35 cellular contexts compared by ENCODE assay signal in the genomic region with DNA sequence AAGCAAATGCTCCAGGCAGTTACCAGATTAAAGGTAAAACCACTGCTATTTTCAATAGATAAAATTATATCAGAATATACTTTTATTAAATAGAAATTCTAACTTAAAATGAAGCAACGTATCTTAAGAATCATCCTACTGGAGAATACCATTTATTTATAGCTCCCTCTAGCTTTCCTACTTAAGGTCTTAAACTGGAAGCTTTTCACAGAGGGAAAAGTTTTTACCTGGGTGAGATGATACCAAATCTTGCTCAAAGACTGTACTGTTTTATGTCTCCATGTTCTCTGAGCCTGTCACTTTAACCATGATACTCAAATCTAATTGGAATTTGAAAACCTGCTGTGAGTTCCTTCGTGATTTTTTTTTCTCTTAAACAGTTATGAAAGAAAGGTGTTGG.
A peak's percentile ranks its signal among the peaks of the same experiment; 100 is the strongest.
DNase-seq lines count a peak whose midpoint lies in the region; ATAC-seq and TF ChIP-seq lines count a peak whose summit lies in the region.
"Had no signal": no experiment of that assay in that cellular context is flagged by ENCODE, and none has a peak within 500 bp of the region (broad histone marks: within the 10 kb centered on the region; RNA-seq: fewer than 3 reads in every experiment).

No MANE protein-coding gene starts in this region.

- TF ChIP-seq CTCF in osteoblast (IDR thresholded peaks at IDR 0.05; ENCODE audit: extremely low read depth, low read depth, low read length) = no peak
- no peak for TF ChIP-seq CTCF in esophagus muscularis mucosa (IDR thresholded peaks at IDR 0.05)

- peaks cover 18% of the 10 kb centered on the region for H3K4me1 ChIP-seq in SJSA1 (replicated peaks)
- H3K4me1 ChIP-seq in osteoblast (ENCODE audit: insufficient read depth, low read length) = peaks cover 15% of the 10 kb centered on the region
- H3K4me1 ChIP-seq in esophagus muscularis mucosa = no peaks in the 10 kb centered on the region
- H3K4me1 ChIP-seq: adrenal gland, Caco-2, esophagus squamous epithelium, lower lobe of right lung, right atrium auricular region, spleen, upper lobe of left lung had no signal

- no peaks in the 10 kb centered on the region for H3K36me3 ChIP-seq in SJSA1
- H3K36me3 ChIP-seq in osteoblast (ENCODE audit: insufficient read depth, low read length) = no peaks in the 10 kb centered on the region
- no peaks in the 10 kb centered on the region for H3K36me3 ChIP-seq in esophagus muscularis mucosa
- H3K36me3 ChIP-seq: adrenal gland, esophagus squamous epithelium, lower lobe of right lung, ovary, right atrium auricular region, spleen, upper lobe of left lung had no signal

- WGBS in esophagus muscularis mucosa = 40% methylated on average over 2 of the region's 2 CpGs

- H3K9me3 ChIP-seq in SJSA1 (replicated peaks) (no peaks in the 10 kb centered on the region), osteoblast (ENCODE audit: low read depth, low read length) (no peaks in the 10 kb centered on the region), esophagus muscularis mucosa (no peaks in the 10 kb centered on the region)
- H3K9me3 ChIP-seq: adrenal gland, Caco-2, esophagus squamous epithelium, lower lobe of right lung, ovary, right atrium auricular region, upper lobe of left lung had no signal

- peak overlapping the region; percentile 70 for H3K27ac ChIP-seq in SJSA1
- H3K27ac ChIP-seq in osteoblast (ENCODE audit: low read depth, low read length) = peak overlapping the region; percentile 72
- H3K27ac ChIP-seq in esophagus muscularis mucosa (replicated peaks in 1 of 4) = no peak overlapping the region
- H3K27ac ChIP-seq: adrenal gland, esophagus squamous epithelium, HL-60, lower lobe of right lung, ovary, right atrium auricular region, spleen, upper lobe of left lung, VCaP had no signal

- intact Hi-C loops in esophagus muscularis mucosa (cut with DNase I) = no loop called here

- H4K20me1 ChIP-seq in osteoblast (ENCODE audit: insufficient read depth, low read length) = no peaks in the 10 kb centered on the region

- no peak for TF ChIP-seq POLR2A in esophagus muscularis mucosa (IDR thresholded peaks at IDR 0.05; ENCODE audit: low read depth)

- no peaks in the 10 kb centered on the region for H3K27me3 ChIP-seq in SJSA1 (replicated peaks)
- no peaks in the 10 kb centered on the region for H3K27me3 ChIP-seq in osteoblast (ENCODE audit: insufficient read depth, low read length)
- no peaks in the 10 kb centered on the region for H3K27me3 ChIP-seq in esophagus muscularis mucosa
- H3K27me3 ChIP-seq: adrenal gland, esophagus squamous epithelium, ovary, right atrium auricular region, spleen, upper lobe of left lung had no signal

- H3K4me3 ChIP-seq in SJSA1 (no peak overlapping the region), osteoblast (ENCODE audit: insufficient read depth, low read length) (no peak overlapping the region), esophagus muscularis mucosa (no peak overlapping the region)
- H3K4me3 ChIP-seq: adrenal gland, esophagus squamous epithelium, GM23338, lower lobe of right lung, ovary, right atrium auricular region, spleen, upper lobe of left lung had no signal

- no peak overlapping the region for H2AFZ ChIP-seq in osteoblast (ENCODE audit: low read length)
- H2AFZ ChIP-seq: GM23338 had no signal

- H3K79me2 ChIP-seq in osteoblast (ENCODE audit: insufficient read depth, low read length) = no peaks in the 10 kb centered on the region

- H3K4me2 ChIP-seq in osteoblast (ENCODE audit: insufficient read depth, low read length) = no peak overlapping the region
- H3K4me2 ChIP-seq: GM23338 had no signal

- peak; percentile 5 for DNase-seq in ELR (ENCODE audit: low read depth)
- DNase-seq in SJSA1 (ENCODE audit: low read depth in 1 of 2, low spot score in 2 of 2) = no peak
- DNase-seq in dermis blood vessel endothelial cell = peak; percentile 3
- no peak for DNase-seq in osteoblast (ENCODE audit: insufficient read length, low spot score, missing footprints)
- DNase-seq in esophagus muscularis mucosa (ENCODE audit: extremely low spot score) = no peak
- no peak for DNase-seq in NCI-H524 (lab: John Stamatoyannopoulos, UW)
- DNase-seq: activated CD4-positive, alpha-beta T cell treated with anti-CD3 and anti-CD28 coated beads for 4 hours; activated naive CD4-positive, alpha-beta T cell; activated T-cell treated with anti-CD3 and anti-CD28 coated beads, Interleukin-2, amount 50 U/mL, for 48 hours; adrenal gland; C1 segment of cervical spinal cord; Caco-2; cortex of kidney; DND-41; endodermal cell; esophagus squamous epithelium; kidney; lower lobe of right lung; MV-4-11; NCI-H146; ovary; spleen; stimulated activated CD4-positive, alpha-beta T cell treated with anti-CD3 and anti-CD28 coated beads, Interleukin-4, amount 100 ng/mL, for 1 hour; substantia nigra; T-helper 9 cell; upper lobe of left lung had no signal

- ATAC-seq in GM21528 (IDR thresholded peaks at IDR 0.05; ENCODE audit: low FRiP score, unreplicated experiment) = no peak
- no peak for ATAC-seq in HG03520 (IDR thresholded peaks at IDR 0.05; ENCODE audit: unreplicated experiment)
- ATAC-seq: GM23338; HepG2; lower lobe of right lung; Right ventricle myocardium inferior; stimulated activated effector memory CD8-positive, alpha-beta T cell treated with anti-CD3 and anti-CD28 coated beads, Interleukin-12 subunit alpha, Interleukin-12 subunit beta, amount 100 ng/mL, for 72 hours had no signal

- no peak for TF ChIP-seq EP300 in esophagus muscularis mucosa (IDR thresholded peaks at IDR 0.05)

Comparison
In these comparisons a context has a peak if more than half of its experiments do, and no peak if none do; other contexts are left out.
1. DNase-seq: peak in ELR (single experiment) and dermis blood vessel endothelial cell (single experiment); none in SJSA1 (0 of 2), osteoblast (single experiment), esophagus muscularis mucosa (single experiment) and NCI-H524 (0 of 2).
2. H3K27ac ChIP-seq: peak in SJSA1 (single experiment) and osteoblast (single experiment); none in esophagus muscularis mucosa (0 of 4).